8 cellular contexts compared by ENCODE assay signal in genomic region chr13:52652170-52652979, GRCh38. TPM values are rescaled to one million over a fixed set of nuclear protein-coding genes. Genes with fewer than 3 reads are reported as not detected.
DNase-seq lines count a peak whose midpoint lies in the region; ATAC-seq and TF ChIP-seq lines count a peak whose summit lies in the region.

SUGT1 (plus strand) TSS chr13:52652836; CDS start chr13:52652921, 85 bp downstream.

- POLR2A ChIA-PET in activated B cell treated with CpG ODN at 0.5 μM for 24 hours (lab: Charles Lee), result interaction anchor here (0.7 to 3.0 kb wide), 13 partner anchors 13 to 1200 kb away, joined by 3 to 98 read pairs (median 7); partner anchors contain the start of genes INTS6 and VPS36

- H3K9me3 Mint-ChIP-seq in activated B cell treated with CpG ODN at 0.5 μM for 24 hours, result no peaks in the 10 kb centered on the region

- intact Hi-C loops in activated B cell treated with CpG ODN at 0.5 μM for 24 hours (cut with micrococcal nuclease), result loop anchor here (1.0 to 2.0 kb wide), 8 partner anchors 13 to 1200 kb away; partner anchors contain the start of genes ALG11, CKAP2, INTS6 and VPS36

- H3K4me1 Mint-ChIP-seq in activated B cell treated with CpG ODN at 0.5 μM for 24 hours, result peaks cover 11% of the 10 kb centered on the region

- H3K36me3 Mint-ChIP-seq in activated B cell treated with CpG ODN at 0.5 μM for 24 hours (ENCODE audit: low read depth), result peaks cover 27% of the 10 kb centered on the region

- TF ChIP-seq CTCF in AG10803 (conservative IDR thresholded peaks at IDR 0.05; ENCODE audit: low read length), result peak; percentile 74
- no peak for TF ChIP-seq CTCF in activated B cell treated with CpG ODN at 0.5 μM for 24 hours (IDR thresholded peaks at IDR 0.05)

- peak within 1 kb of the TSS; percentile 94 for H3K4me3 ChIP-seq in AG10803 (ENCODE audit: low read length)

- peak; percentile 97 for ATAC-seq in GM19023 (IDR thresholded peaks at IDR 0.05; ENCODE audit: unreplicated experiment)
- peak; percentile 97 for ATAC-seq in HG03280 (IDR thresholded peaks at IDR 0.05; ENCODE audit: unreplicated experiment)
- peak; percentile 94 for ATAC-seq in activated B cell treated with CpG ODN at 0.5 μM for 24 hours (ENCODE audit: low read depth)

- no peaks in the 10 kb centered on the region for H3K27me3 Mint-ChIP-seq in activated B cell treated with CpG ODN at 0.5 μM for 24 hours

- DNase-seq in AG10803 (ENCODE audit: low read depth), result peak; percentile 98
- DNase-seq in NCI-H345 (lab: John Stamatoyannopoulos, UW), result peak; percentile 96
- peak; percentile 96 for DNase-seq in activated B cell treated with CpG ODN at 0.5 μM for 24 hours
- peak; percentile 97 for DNase-seq in central memory CD4-positive, alpha-beta T cell
- peak; percentile 97 for DNase-seq in iris pigment epithelial cell (ENCODE audit: low read depth)
- peak; percentile 89 to 92 for DNase-seq in stimulated activated CD4-positive, alpha-beta T cell treated with anti-CD3 and anti-CD28 coated beads, Interleukin-12 subunit alpha, Interleukin-12 subunit beta, amount 100 ng/mL, for 24 hours (ENCODE audit: low read depth in 2 of 2)

- CTCF ChIA-PET in activated B cell treated with CpG ODN at 0.5 μM for 24 hours (lab: Charles Lee), result interaction anchor here (0.9 to 2.7 kb wide), 4 partner anchors 12 to 204 kb away, joined by 3 to 18 read pairs (median 16); partner anchors contain the start of gene VPS36

- no peak within 1 kb of the TSS for H3K27ac Mint-ChIP-seq in activated B cell treated with CpG ODN at 0.5 μM for 24 hours

- H3K4me3 Mint-ChIP-seq in activated B cell treated with CpG ODN at 0.5 μM for 24 hours, result no peak within 1 kb of the TSS

RNA-seq across cellular contexts. Expression of gene SUGT1, which starts in this region (rescaled TPM):
- 38.6 and 38.7 TPM in 2 replicates for total RNA-seq in activated B cell treated with CpG ODN at 0.5 μM for 24 hours

Comparison
In these comparisons a context has a peak if more than half of its experiments do, and no peak if none do; other contexts are left out.
1. Peak in every context shown above with its lines: DNase-seq, ATAC-seq and H3K4me3 ChIP-seq.